ENCODE assay signal across 6 cellular contexts in the genomic region with DNA sequence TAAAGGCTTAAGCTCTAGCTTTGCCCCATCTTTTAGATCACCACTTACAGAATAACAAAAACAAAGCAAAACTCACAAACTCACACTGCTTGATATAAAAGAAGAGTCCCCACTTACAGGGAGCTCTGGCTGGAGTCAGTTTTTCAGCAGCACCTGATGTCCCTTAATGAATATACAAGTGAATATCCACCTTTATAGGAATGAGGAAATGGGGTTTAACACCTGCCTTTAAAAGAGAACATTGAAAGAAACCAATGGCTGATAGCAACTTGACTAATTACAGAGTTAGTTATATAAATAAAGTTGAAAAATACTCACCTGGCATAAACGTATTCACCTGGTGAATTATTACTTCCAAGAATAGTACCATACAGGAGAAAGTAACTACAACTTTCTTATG. TPM values are rescaled to one million over a fixed set of nuclear protein-coding genes. Genes with fewer than 3 reads are reported as not detected.
"Had no signal": no experiment of that assay in that cellular context is flagged by ENCODE, and none has a peak within 500 bp of the region (broad histone marks: within the 10 kb centered on the region; RNA-seq: fewer than 3 reads in every experiment).

No MANE protein-coding gene starts in this region.

- H3K27ac ChIP-seq: HL-60 had no signal

- ATAC-seq: HepG2, K562 had no signal

- DNase-seq: IMR-90, KBM-7 had no signal

- H3K4me3 ChIP-seq: K562 had no signal

RNA-seq across cellular contexts. Expression of a gene that starts 50.1 kb away (rescaled TPM):
- total RNA-seq: HepG2, HT-29, K562 had no signal
